36 cellular contexts compared by ENCODE assay signal in the genomic region with DNA sequence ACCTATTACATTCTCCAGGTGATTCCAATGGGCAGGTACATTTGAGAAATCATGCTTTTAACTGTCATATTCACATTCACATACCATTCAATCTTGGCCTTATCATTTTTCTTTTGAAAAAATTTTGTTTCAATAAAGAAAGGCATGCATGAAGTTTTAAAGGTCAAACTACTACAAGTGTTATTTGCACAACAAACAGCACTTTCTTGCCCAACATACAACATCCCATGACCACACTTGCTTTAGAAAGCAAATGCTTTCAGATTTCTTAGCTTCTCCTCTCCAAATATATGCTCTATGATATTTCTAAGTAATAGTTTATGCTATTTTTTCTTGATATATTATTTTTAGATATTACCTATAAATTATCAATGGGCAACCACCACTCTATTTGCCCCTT. TPM values are rescaled to one million over a fixed set of nuclear protein-coding genes. Genes with fewer than 3 reads are reported as not detected.
"Had no signal": no experiment of that assay in that cellular context is flagged by ENCODE, and none has a peak within 500 bp of the region (broad histone marks: within the 10 kb centered on the region; RNA-seq: fewer than 3 reads in every experiment).

No MANE protein-coding gene starts in this region.

- H3K36me3 ChIP-seq: MG63 had no signal

- H3K27me3 ChIP-seq: MG63 had no signal

- H3K4me3 ChIP-seq: MG63 had no signal

- H3K27ac ChIP-seq: KMS-11 had no signal

- H3K9me3 ChIP-seq: MG63 had no signal

- DNase-seq: Karpas-422, Kasumi-1, MG63, MM.1S, MV-4-11, NCI-H1048, NCI-H1092, NCI-H1092 treated with DMSO at 0.1 percent for 48 hours, NCI-H1105, NCI-H1105 treated with DMSO at 0.1 percent for 48 hours, NCI-H1417, NCI-H1417 treated with DMSO at 0.1 percent for 48 hours, NCI-H1436, NCI-H1436 treated with DMSO at 0.1 percent for 48 hours, NCI-H146, NCI-H1694, NCI-H1694 treated with DMSO at 0.1 percent for 48 hours, NCI-H187, NCI-H187 treated with DMSO at 0.1 percent for 48 hours, NCI-H1930, NCI-H2029, NCI-H2029 treated with DMSO at 0.1 percent for 48 hours, NCI-H2081, NCI-H2081 treated with DMSO at 0.1 percent for 48 hours, NCI-H2107, NCI-H2171, NCI-H2171 treated with DMSO at 0.1 percent for 48 hours, NCI-H2227 treated with DMSO at 0.1 percent for 48 hours, NCI-H226, NCI-H345, NCI-H446, NCI-H446 treated with DMSO at 0.1 percent for 48 hours, NCI-H510A had no signal

- H3K9ac ChIP-seq: KMS-11 had no signal

- H3K4me2 ChIP-seq: KMS-11 had no signal

RNA-seq across cellular contexts. Expression of gene NLGN4X, which starts 58.2 kb away (rescaled TPM):
- total RNA-seq: LHCN-M2, NCI-H460 had no signal
